Comparison of ENCODE assay signal across 9 cellular contexts in the genomic region with DNA sequence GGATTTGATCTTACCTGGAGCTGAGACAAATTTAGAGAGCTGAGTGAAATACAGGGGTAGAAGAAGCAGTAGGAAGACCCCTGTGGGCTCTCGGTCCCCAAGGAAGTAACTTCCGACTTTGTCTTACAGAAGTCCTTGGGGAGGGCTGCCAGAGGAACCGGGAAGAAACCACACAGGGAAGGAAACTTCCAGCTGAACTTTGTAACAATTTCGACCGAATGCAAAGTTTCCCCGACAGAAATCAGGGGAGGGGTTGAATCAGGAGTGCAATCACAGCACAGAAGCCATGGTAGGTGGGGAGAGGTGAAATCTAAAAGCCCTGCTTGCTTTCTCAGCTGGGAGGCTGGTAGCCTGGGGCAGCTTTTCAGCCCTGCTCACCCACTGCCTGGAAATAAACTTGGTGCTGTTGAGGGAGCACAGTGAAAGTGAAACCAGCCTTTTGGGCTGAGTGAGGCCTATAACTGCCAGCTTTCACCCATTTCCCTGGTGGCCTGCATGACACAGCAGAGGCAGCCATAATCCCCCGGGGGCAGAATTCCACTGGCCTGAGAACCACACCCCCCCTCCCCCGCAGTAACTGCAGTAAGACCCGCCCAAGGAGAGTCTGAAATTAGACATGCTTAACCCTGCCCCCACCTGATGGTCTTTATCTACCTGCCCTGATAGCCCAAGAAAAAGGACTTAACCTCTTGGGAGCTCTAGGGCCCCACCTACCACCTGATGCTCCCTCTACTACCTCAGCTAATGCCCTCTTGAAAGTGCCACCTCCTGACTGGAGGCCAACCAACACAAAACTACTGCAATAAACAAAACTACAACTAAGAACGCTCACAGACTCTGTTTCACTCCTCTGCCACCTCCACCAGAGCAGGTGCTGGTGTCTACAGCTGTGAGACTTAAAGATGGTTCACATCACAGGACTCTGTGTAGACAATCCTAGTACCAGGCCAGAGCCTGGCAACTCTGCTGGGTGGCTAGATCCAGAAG.
DNase-seq lines count a peak whose midpoint lies in the region; ATAC-seq and TF ChIP-seq lines count a peak whose summit lies in the region.
"Had no signal": no experiment of that assay in that cellular context is flagged by ENCODE, and none has a peak within 500 bp of the region (broad histone marks: within the 10 kb centered on the region; RNA-seq: fewer than 3 reads in every experiment).

No MANE protein-coding gene starts in this region.

- H3K4me1 ChIP-seq in right lobe of liver (no peaks in the 10 kb centered on the region), ascending aorta (no peaks in the 10 kb centered on the region)
- H3K4me1 ChIP-seq: pancreas had no signal

- H3K27ac ChIP-seq in right lobe of liver (peak overlapping the region in 1 of 3 donors; percentile 38), ascending aorta (no peak overlapping the region)
- H3K27ac ChIP-seq: pancreas had no signal

- WGBS in right lobe of liver (ENCODE audit: insufficient coverage, low coverage, low lambda C conversion rate, missing lambda C conversion rate), result 34% methylated on average over 6 of the region's 10 CpGs

- H3K36me3 ChIP-seq in right lobe of liver (no peaks in the 10 kb centered on the region), ascending aorta (no peaks in the 10 kb centered on the region)
- H3K36me3 ChIP-seq: pancreas had no signal

- no peaks in the 10 kb centered on the region for H3K27me3 ChIP-seq in right lobe of liver
- no peaks in the 10 kb centered on the region for H3K27me3 ChIP-seq in ascending aorta
- H3K27me3 ChIP-seq: pancreas had no signal

- TF ChIP-seq POLR2A in GM18505 (IDR thresholded peaks at IDR 0.05; ENCODE audit: borderline replicate concordance, extremely low read depth, insufficient read depth, insufficient read length) (peak; percentile 42), right lobe of liver (IDR thresholded peaks at IDR 0.05) (no peak)

- intact Hi-C loops in right lobe of liver (cut with DNase I) (no loop called here), ascending aorta (cut with DNase I) (no loop called here)

- DNase-seq in MV-4-11 (lab: John Stamatoyannopoulos, UW), result peak; percentile 58
- peak in 1 of 3 donors; percentile 20 for DNase-seq in right lobe of liver
- DNase-seq in stimulated activated naive CD4-positive, alpha-beta T cell treated with Interleukin-2 at 50 U/mL for 16 hours (lab: John Stamatoyannopoulos, UW), result no peak
- no peak for DNase-seq in ascending aorta (ENCODE audit: low spot score in 2 of 2)
- DNase-seq in activated T-cell treated with anti-CD3 and anti-CD28 coated beads for 4 hours, result no peak
- no peak for DNase-seq in NCI-H2029 treated with DMSO at 0.1 percent for 48 hours (lab: John Stamatoyannopoulos, UW)
- DNase-seq: pancreas had no signal

- H3K9me3 ChIP-seq in right lobe of liver (no peaks in the 10 kb centered on the region), ascending aorta (peaks cover 0 to 14% of the 10 kb centered on the region in 2 donors)
- H3K9me3 ChIP-seq: pancreas had no signal

- ATAC-seq in GM18505 (IDR thresholded peaks at IDR 0.05; ENCODE audit: unreplicated experiment) (peak; percentile 86), HG02623 (IDR thresholded peaks at IDR 0.05; ENCODE audit: unreplicated experiment) (peak; percentile 82), right lobe of liver (peak; percentile 56 to 84 (median 61))

- TF ChIP-seq CTCF in right lobe of liver (IDR thresholded peaks at IDR 0.05) (no peak), ascending aorta (IDR thresholded peaks at IDR 0.05) (no peak)

- H3K4me3 ChIP-seq in right lobe of liver (peak overlapping the region in 1 of 3 donors; percentile 12), ascending aorta (no peak overlapping the region)
- H3K4me3 ChIP-seq: pancreas had no signal
